In genomic region chr2:229873123-229873581, GRCh38 we compare ENCODE assay signal across 10 cellular contexts. TPM values are rescaled to one million over a fixed set of nuclear protein-coding genes. Genes with fewer than 3 reads are reported as not detected.
A peak's percentile ranks its signal among the peaks of the same experiment; 100 is the strongest.
DNase-seq lines count a peak whose midpoint lies in the region; ATAC-seq and TF ChIP-seq lines count a peak whose summit lies in the region.
"Had no signal": no experiment of that assay in that cellular context is flagged by ENCODE, and none has a peak within 500 bp of the region (broad histone marks: within the 10 kb centered on the region; RNA-seq: fewer than 3 reads in every experiment).

No MANE protein-coding gene starts in this region.

- H3K27me3 Mint-ChIP-seq in T-cell (no peaks in the 10 kb centered on the region), chondrocyte (ENCODE audit: low read depth) (no peaks in the 10 kb centered on the region)

- peaks cover 0 to 64% (median 13%) of the 10 kb centered on the region in 6 donors for H3K36me3 ChIP-seq in spleen

- H3K4me1 Mint-ChIP-seq in T-cell (peaks cover 65 to 68% (median 67%) of the 10 kb centered on the region in 3 donors), chondrocyte (ENCODE audit: low read depth) (peaks cover 35% of the 10 kb centered on the region)

- TF ChIP-seq CTCF in spleen (IDR thresholded peaks at IDR 0.05 in 8 of 11, conservative IDR thresholded peaks at IDR 0.05 in 3 of 11), result no peak
- TF ChIP-seq CTCF in chondrocyte (IDR thresholded peaks at IDR 0.05), result no peak

- H3K4me3 Mint-ChIP-seq in T-cell (no peak overlapping the region), chondrocyte (ENCODE audit: unreplicated experiment) (no peak overlapping the region)

- H3K9me3 ChIP-seq in spleen, result no peaks in the 10 kb centered on the region
- H3K9me3 ChIP-seq: transverse colon had no signal

- CTCF ChIA-PET in T-cell (lab: Charles Lee), result no interaction called here

- peak; percentile 38 to 71 for ATAC-seq in activated CD4-positive, CD25-positive, alpha-beta regulatory T cell treated with anti-CD3 and anti-CD28 coated beads, Interleukin-2, amount 50 U/mL, for 24 hours
- peak; percentile 80 for ATAC-seq in HG02678 (IDR thresholded peaks at IDR 0.05; ENCODE audit: unreplicated experiment)
- ATAC-seq in T-cell (replicated peaks in 1 of 4), result no peak

- POLR2A ChIA-PET in T-cell (lab: Charles Lee), result interaction anchor here in 1 of 2 donors (0.6 to 1.0 kb wide), 2 partner anchors 19 to 36 kb away, joined by 3 to 4 read pairs; no protein-coding TSS in a partner anchor

- peak overlapping the region in 5 of 8 donors; percentile 6 to 26 (median 15) for H3K27ac ChIP-seq in spleen
- H3K27ac ChIP-seq: dorsolateral prefrontal cortex, transverse colon had no signal

- H3K27ac Mint-ChIP-seq in T-cell, result peak overlapping the region; percentile 11 to 56
- no peak overlapping the region for H3K27ac Mint-ChIP-seq in chondrocyte (ENCODE audit: unreplicated experiment)

- intact Hi-C loops in spleen (cut with DNase I; ENCODE audit: low total_unique reads), result no loop called here

- no peak overlapping the region for H3K4me3 ChIP-seq in spleen
- H3K4me3 ChIP-seq: dorsolateral prefrontal cortex, transverse colon had no signal

- H3K9me3 Mint-ChIP-seq in T-cell, result no peaks in the 10 kb centered on the region
- no peaks in the 10 kb centered on the region for H3K9me3 Mint-ChIP-seq in chondrocyte (ENCODE audit: low read depth)

- 30 to 58% (median 43%) methylated on average over 1 of the region's 1 CpG for WGBS in spleen, 5 donors

- no peaks in the 10 kb centered on the region for H3K27me3 ChIP-seq in spleen (replicated peaks in 1 of 7)
- H3K27me3 ChIP-seq: dorsolateral prefrontal cortex, transverse colon had no signal

- TF ChIP-seq POLR2A in spleen (IDR thresholded peaks at IDR 0.05), result no peak

- peaks cover 13 to 68% (median 26%) of the 10 kb centered on the region in 6 donors for H3K4me1 ChIP-seq in spleen

- H3K36me3 Mint-ChIP-seq in T-cell (peaks cover 71% of the 10 kb centered on the region), chondrocyte (ENCODE audit: low read depth) (peaks cover 7% of the 10 kb centered on the region)

- DNase-seq in activated CD4-positive, CD25-positive, alpha-beta regulatory T cell treated with anti-CD3 and anti-CD28 coated beads, Interleukin-2, amount 50 U/mL, for 72 hours, result no peak
- DNase-seq in T-cell (no peak), spleen (no peak), SKM-1 treated with dmso at 0.1 percent for 144 hours (lab: John Stamatoyannopoulos, UW; ENCODE audit: unreplicated experiment) (no peak), GF-D8 (lab: John Stamatoyannopoulos, UW) (no peak), chondrocyte (ENCODE audit: low spot score) (no peak)
- DNase-seq: dorsolateral prefrontal cortex, transverse colon had no signal

RNA-seq across cellular contexts. Expression of gene TRIP12, which starts 48.7 kb away (rescaled TPM):
- total RNA-seq in T-cell, result 100 to 1,000 TPM; 185 to 219 (median 192) TPM
- 100 to 1,000 TPM; 177 to 263 (median 224) TPM for total RNA-seq in spleen
- 10 to 100 TPM; 15.3 to 24.7 (median 18.1) TPM for polyA plus RNA-seq in spleen
- total RNA-seq in chondrocyte, result 223 to 281 TPM (median 231 TPM) in 3 replicates

RNA-seq across cellular contexts. Expression of gene FBXO36, which starts 49.2 kb away (rescaled TPM):
- 1 to 10 TPM in 3 of 5 donors, under 1 TPM in 2; 0.62 to 1.6 (median 1.1) TPM for total RNA-seq in T-cell
- 1 to 10 TPM in 5 of 7 donors, under 1 TPM in 2; 0.54 to 2.6 (median 1.5) TPM for total RNA-seq in spleen
- under 1 TPM; 0.36 to 0.59 (median 0.38) TPM for polyA plus RNA-seq in spleen
- total RNA-seq in chondrocyte, result 3.0 to 5.9 TPM (median 3.3 TPM) in 3 replicates

Comparison
In these comparisons a context has a peak if more than half of its experiments do, and no peak if none do; other contexts are left out.
1. ATAC-seq: peak in activated CD4-positive, CD25-positive, alpha-beta regulatory T cell treated with anti-CD3 and anti-CD28 coated beads, Interleukin-2, amount 50 U/mL, for 24 hours (2 of 2) and HG02678 (single experiment); none in T-cell (0 of 4).